Comparison of ENCODE assay signal across 14 cellular contexts in genomic region chr15:91456251-91456718, GRCh38.
A peak's percentile ranks its signal among the peaks of the same experiment; 100 is the strongest.
DNase-seq lines count a peak whose midpoint lies in the region; ATAC-seq, FAIRE-seq and TF ChIP-seq lines count a peak whose summit lies in the region.
"Had no signal": no experiment of that assay in that cellular context is flagged by ENCODE, and none has a peak within 500 bp of the region (broad histone marks: within the 10 kb centered on the region; RNA-seq: fewer than 3 reads in every experiment).

No MANE protein-coding gene starts in this region.

- peaks cover 0 to 4% of the 10 kb centered on the region in 2 donors for H3K4me1 ChIP-seq in esophagus (ENCODE audit: control insufficient read depth in 2 of 2, insufficient read depth in 2 of 2, low read length in 1 of 2)
- H3K4me1 ChIP-seq in smooth muscle cell (ENCODE audit: low read depth): no peaks in the 10 kb centered on the region
- H3K4me1 ChIP-seq: esophagus muscularis mucosa, HAP-1, right lobe of liver had no signal

- CTCF ChIA-PET in activated CD4-positive, alpha-beta memory T cell treated with anti-CD3 and anti-CD28 coated beads for 36 hours (lab: Charles Lee): no interaction called here

- H3K9me3 ChIP-seq in esophagus (ENCODE audit: control insufficient read depth in 2 of 2, insufficient read depth in 1 of 2, low read depth in 1 of 2, low read length in 1 of 2) (no peaks in the 10 kb centered on the region), smooth muscle cell (replicated peaks; ENCODE audit: low read depth) (no peaks in the 10 kb centered on the region)
- H3K9me3 ChIP-seq: HAP-1, right lobe of liver had no signal

- no peaks in the 10 kb centered on the region for H3K36me3 ChIP-seq in esophagus (ENCODE audit: control insufficient read depth in 2 of 2, insufficient read depth in 2 of 2, low read length in 1 of 2)
- no peaks in the 10 kb centered on the region for H3K36me3 ChIP-seq in smooth muscle cell (ENCODE audit: low read depth)
- H3K36me3 ChIP-seq: esophagus muscularis mucosa, HAP-1, right lobe of liver had no signal

- H3K4me3 Mint-ChIP-seq in activated CD4-positive, alpha-beta memory T cell treated with anti-CD3 and anti-CD28 coated beads for 36 hours: no peak overlapping the region

- DNase-seq in H54 (ENCODE audit: insufficient read length, low spot score) (peak; percentile 12), RPMI7951 (ENCODE audit: low read depth) (peak; percentile 97), smooth muscle cell (lab: John Stamatoyannopoulos, UW; ENCODE audit: unreplicated experiment) (no peak), Right ventricle myocardium inferior (ENCODE audit: missing footprints) (no peak), COLO829 (ENCODE audit: low spot score) (no peak)
- no peak for DNase-seq in activated CD4-positive, alpha-beta memory T cell treated with anti-CD3 and anti-CD28 coated beads for 36 hours
- DNase-seq: activated CD4-positive, alpha-beta T cell treated with anti-CD3 and anti-CD28 coated beads, Interleukin-2, amount 50 U/mL, for 1 hour; NCI-H187 treated with DMSO at 0.1 percent for 48 hours; right lobe of liver had no signal

- H3K27ac ChIP-seq in esophagus (ENCODE audit: low read depth in 2 of 2, low read length in 1 of 2) (peak overlapping the region; percentile 58 to 82), smooth muscle cell (ENCODE audit: low read depth) (peak overlapping the region; percentile 86)
- H3K27ac ChIP-seq: esophagus muscularis mucosa, right lobe of liver had no signal

- no peak overlapping the region for H3K9ac ChIP-seq in smooth muscle cell (ENCODE audit: low read depth)

- POLR2A ChIA-PET in activated CD4-positive, alpha-beta memory T cell treated with anti-CD3 and anti-CD28 coated beads for 36 hours (lab: Charles Lee): no interaction called here

- H3K4me3 ChIP-seq in esophagus (ENCODE audit: low read depth in 1 of 2, low read length in 2 of 2): no peak overlapping the region
- no peak overlapping the region for H3K4me3 ChIP-seq in smooth muscle cell
- H3K4me3 ChIP-seq: esophagus muscularis mucosa, GM12878, HAP-1, right lobe of liver had no signal

- H3K79me2 ChIP-seq in smooth muscle cell (ENCODE audit: low read depth): no peaks in the 10 kb centered on the region

- H3F3A ChIP-seq in smooth muscle cell (ENCODE audit: low read depth): no peaks in the 10 kb centered on the region

- FAIRE-seq in H54 (lab: Jason Lieb, UNC): peak; percentile 95
- FAIRE-seq: GM12878 had no signal

- no peak for ATAC-seq in Right ventricle myocardium inferior
- ATAC-seq in GM18519 (IDR thresholded peaks at IDR 0.05; ENCODE audit: low FRiP score, unreplicated experiment): no peak
- ATAC-seq: GM12878, right lobe of liver had no signal

- no peak overlapping the region for H3K4me2 ChIP-seq in smooth muscle cell

- no peak for TF ChIP-seq POLR2A in H54 (IDR thresholded peaks at IDR 0.05; ENCODE audit: low read depth, low read length)

- H4K20me1 ChIP-seq in smooth muscle cell (ENCODE audit: low read depth): no peaks in the 10 kb centered on the region

- H3K27me3 Mint-ChIP-seq in activated CD4-positive, alpha-beta memory T cell treated with anti-CD3 and anti-CD28 coated beads for 36 hours: no peaks in the 10 kb centered on the region

- H3K36me3 Mint-ChIP-seq in activated CD4-positive, alpha-beta memory T cell treated with anti-CD3 and anti-CD28 coated beads for 36 hours: peaks cover 10% of the 10 kb centered on the region

- H2AFZ ChIP-seq in smooth muscle cell (ENCODE audit: low read depth): no peak overlapping the region

- 52 to 69% methylated on average over 7 of the region's 7 CpGs for WGBS in esophagus, 2 donors
- WGBS in smooth muscle cell (ENCODE audit: low lambda C conversion rate): 62% methylated on average over 7 of the region's 7 CpGs

- no peaks in the 10 kb centered on the region for H3K27me3 ChIP-seq in esophagus (ENCODE audit: control insufficient read depth in 1 of 2, insufficient read depth in 2 of 2, low read length in 2 of 2)
- no peaks in the 10 kb centered on the region for H3K27me3 ChIP-seq in smooth muscle cell (ENCODE audit: low read depth)
- H3K27me3 ChIP-seq: right lobe of liver had no signal

- H3K27ac Mint-ChIP-seq in activated CD4-positive, alpha-beta memory T cell treated with anti-CD3 and anti-CD28 coated beads for 36 hours: no peak overlapping the region

- intact Hi-C loops in Right ventricle myocardium inferior (cut with DNase I): no loop called here
- intact Hi-C loops in activated CD4-positive, alpha-beta memory T cell treated with anti-CD3 and anti-CD28 coated beads for 36 hours (cut with micrococcal nuclease): no loop called here

- H3K9me3 Mint-ChIP-seq in activated CD4-positive, alpha-beta memory T cell treated with anti-CD3 and anti-CD28 coated beads for 36 hours: peaks cover 28% of the 10 kb centered on the region

- peaks cover 36% of the 10 kb centered on the region for H3K4me1 Mint-ChIP-seq in activated CD4-positive, alpha-beta memory T cell treated with anti-CD3 and anti-CD28 coated beads for 36 hours (ENCODE audit: low read depth)

- no peak for TF ChIP-seq CTCF in smooth muscle cell (IDR thresholded peaks at IDR 0.05; ENCODE audit: borderline replicate concordance, insufficient read depth, poor library complexity, severe bottlenecking)

Comparison
In these comparisons a context has a peak if more than half of its experiments do, and no peak if none do; other contexts are left out.
1. DNase-seq: peak in H54 (single experiment) and RPMI7951 (single experiment); none in smooth muscle cell (single experiment), Right ventricle myocardium inferior (single experiment), activated CD4-positive, alpha-beta memory T cell treated with anti-CD3 and anti-CD28 coated beads for 36 hours (single experiment) and COLO829 (single experiment).